Comparison of ENCODE assay signal across 1 cellular context in the genomic region with DNA sequence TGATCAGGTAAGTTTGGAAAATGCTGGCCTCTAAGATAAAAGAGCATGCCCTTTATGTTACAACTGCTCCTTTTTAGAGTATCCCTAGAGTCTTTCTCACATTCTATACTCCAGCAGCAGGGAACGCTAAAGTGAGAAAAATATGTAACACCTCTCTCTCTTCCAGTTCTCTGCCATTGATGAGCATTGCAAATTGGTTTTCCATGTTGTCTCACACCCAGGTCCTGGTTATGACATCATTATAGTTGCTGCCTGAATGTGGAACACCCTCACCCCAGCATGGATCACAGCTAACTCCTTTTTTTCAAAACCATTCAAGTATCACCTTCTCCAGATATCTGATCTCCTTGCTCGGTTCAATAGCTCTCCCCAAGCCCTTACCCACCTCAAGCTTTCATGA.
TF ChIP-seq lines count a peak whose summit lies in the region.

No MANE protein-coding gene starts in this region.

TF ChIP-seq in neural cell, 6 proteins besides CTCF, POLR2A, EP300 and RAD21 (continued from another document):
- TF ChIP-seq, protein P1, sequence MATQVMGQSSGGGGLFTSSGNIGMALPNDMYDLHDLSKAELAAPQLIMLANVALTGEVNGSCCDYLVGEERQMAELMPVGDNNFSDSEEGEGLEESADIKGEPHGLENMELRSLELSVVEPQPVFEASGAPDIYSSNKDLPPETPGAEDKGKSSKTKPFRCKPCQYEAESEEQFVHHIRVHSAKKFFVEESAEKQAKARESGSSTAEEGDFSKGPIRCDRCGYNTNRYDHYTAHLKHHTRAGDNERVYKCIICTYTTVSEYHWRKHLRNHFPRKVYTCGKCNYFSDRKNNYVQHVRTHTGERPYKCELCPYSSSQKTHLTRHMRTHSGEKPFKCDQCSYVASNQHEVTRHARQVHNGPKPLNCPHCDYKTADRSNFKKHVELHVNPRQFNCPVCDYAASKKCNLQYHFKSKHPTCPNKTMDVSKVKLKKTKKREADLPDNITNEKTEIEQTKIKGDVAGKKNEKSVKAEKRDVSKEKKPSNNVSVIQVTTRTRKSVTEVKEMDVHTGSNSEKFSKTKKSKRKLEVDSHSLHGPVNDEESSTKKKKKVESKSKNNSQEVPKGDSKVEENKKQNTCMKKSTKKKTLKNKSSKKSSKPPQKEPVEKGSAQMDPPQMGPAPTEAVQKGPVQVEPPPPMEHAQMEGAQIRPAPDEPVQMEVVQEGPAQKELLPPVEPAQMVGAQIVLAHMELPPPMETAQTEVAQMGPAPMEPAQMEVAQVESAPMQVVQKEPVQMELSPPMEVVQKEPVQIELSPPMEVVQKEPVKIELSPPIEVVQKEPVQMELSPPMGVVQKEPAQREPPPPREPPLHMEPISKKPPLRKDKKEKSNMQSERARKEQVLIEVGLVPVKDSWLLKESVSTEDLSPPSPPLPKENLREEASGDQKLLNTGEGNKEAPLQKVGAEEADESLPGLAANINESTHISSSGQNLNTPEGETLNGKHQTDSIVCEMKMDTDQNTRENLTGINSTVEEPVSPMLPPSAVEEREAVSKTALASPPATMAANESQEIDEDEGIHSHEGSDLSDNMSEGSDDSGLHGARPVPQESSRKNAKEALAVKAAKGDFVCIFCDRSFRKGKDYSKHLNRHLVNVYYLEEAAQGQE (IDR thresholded peaks at IDR 0.05; ENCODE audit: borderline replicate concordance), result peak; percentile 74
